In the genomic region with DNA sequence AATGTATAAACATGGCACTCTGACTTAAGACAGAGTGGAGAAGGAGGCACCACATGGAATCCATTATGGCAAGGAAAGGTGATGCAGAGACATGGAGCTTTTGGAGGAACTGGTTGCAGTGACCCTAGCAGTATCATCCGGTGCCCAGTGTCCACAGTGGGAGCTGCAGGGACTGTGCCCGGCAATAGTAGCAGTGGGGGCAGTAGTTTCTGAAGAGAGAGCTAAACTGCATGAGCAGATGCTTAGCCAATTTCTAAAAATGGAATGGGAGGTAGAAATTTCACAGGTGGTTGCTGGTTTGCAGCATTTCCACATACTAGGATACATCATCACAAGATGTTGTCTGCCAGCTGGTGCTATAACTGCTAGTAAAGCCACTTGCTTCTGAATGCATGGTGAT, we compare ENCODE assay signal across 22 cellular contexts. TPM values are rescaled to one million over a fixed set of nuclear protein-coding genes. Genes with fewer than 3 reads are reported as not detected.
DNase-seq lines count a peak whose midpoint lies in the region; ATAC-seq and TF ChIP-seq lines count a peak whose summit lies in the region.
"Had no signal": no experiment of that assay in that cellular context is flagged by ENCODE, and none has a peak within 500 bp of the region (broad histone marks: within the 10 kb centered on the region; RNA-seq: fewer than 3 reads in every experiment).

No MANE protein-coding gene starts in this region.

- intact Hi-C loops in psoas muscle (cut with DNase I): no loop called here

- no peak for TF ChIP-seq EP300 in suprapubic skin (IDR thresholded peaks at IDR 0.05)

- peaks cover 7% of the 10 kb centered on the region for H3K4me1 Mint-ChIP-seq in activated T-helper 17 cell treated with anti-CD3 and anti-CD28 coated beads, Interleukin-2, amount 50 U/mL, for 72 hours

- H3K27ac ChIP-seq in psoas muscle (no peak overlapping the region), suprapubic skin (no peak overlapping the region)
- H3K27ac ChIP-seq: A549, GM23248 had no signal

- ATAC-seq in activated T-helper 17 cell treated with anti-CD3 and anti-CD28 coated beads, Interleukin-2, amount 50 U/mL, for 72 hours (replicated peaks): no peak
- ATAC-seq in psoas muscle: peak; percentile 38 to 76 (median 49)
- ATAC-seq: A549, GM12878 had no signal

- peaks cover 57% of the 10 kb centered on the region for H3K36me3 Mint-ChIP-seq in activated T-helper 17 cell treated with anti-CD3 and anti-CD28 coated beads, Interleukin-2, amount 50 U/mL, for 72 hours (ENCODE audit: low read depth)

- TF ChIP-seq CTCF in psoas muscle (IDR thresholded peaks at IDR 0.05) (no peak), suprapubic skin (IDR thresholded peaks at IDR 0.05) (no peak)

- no peak overlapping the region for H3K4me3 Mint-ChIP-seq in activated T-helper 17 cell treated with anti-CD3 and anti-CD28 coated beads, Interleukin-2, amount 50 U/mL, for 72 hours
- H3K4me3 Mint-ChIP-seq: CD4-positive, alpha-beta memory T cell had no signal

- peak overlapping the region; percentile 2 for H3K27ac Mint-ChIP-seq in activated T-helper 17 cell treated with anti-CD3 and anti-CD28 coated beads, Interleukin-2, amount 50 U/mL, for 72 hours

- no peaks in the 10 kb centered on the region for H3K27me3 ChIP-seq in psoas muscle (ENCODE audit: insufficient read depth in 3 of 3, low read length in 2 of 3)
- H3K27me3 ChIP-seq in suprapubic skin: no peaks in the 10 kb centered on the region

- H3K36me3 ChIP-seq in psoas muscle (ENCODE audit: insufficient read depth in 1 of 2, low read depth in 1 of 2) (peaks cover 0 to 54% of the 10 kb centered on the region in 2 donors), suprapubic skin (peaks cover 33% of the 10 kb centered on the region)

- TF ChIP-seq POLR2A in suprapubic skin (IDR thresholded peaks at IDR 0.05): no peak

- H3K27me3 Mint-ChIP-seq in activated T-helper 17 cell treated with anti-CD3 and anti-CD28 coated beads, Interleukin-2, amount 50 U/mL, for 72 hours: no peaks in the 10 kb centered on the region
- H3K27me3 Mint-ChIP-seq: CD4-positive, alpha-beta memory T cell had no signal

- DNase-seq in NCI-H1694 (lab: John Stamatoyannopoulos, UW) (peak; percentile 7), NCI-H1694 treated with DMSO at 0.1 percent for 48 hours (lab: John Stamatoyannopoulos, UW) (no peak), NCI-H2171 (lab: John Stamatoyannopoulos, UW) (peak; percentile 2), psoas muscle (no peak), kidney tubule cell (ENCODE audit: low spot score) (no peak), AG20443 (ENCODE audit: low spot score) (no peak), suprapubic skin (ENCODE audit: low spot score in 2 of 2) (no peak)
- DNase-seq: 8988T; ACHN; C1 segment of cervical spinal cord; Calu3; CD4-positive, alpha-beta memory T cell; COR-L47; DMS79; EL; GDM1; GM23248; H7; HCEC 1CT had no signal

- no peaks in the 10 kb centered on the region for H3K9me3 ChIP-seq in psoas muscle
- H3K9me3 ChIP-seq in suprapubic skin: no peaks in the 10 kb centered on the region
- H3K9me3 ChIP-seq: A549 had no signal

- H3K9me3 Mint-ChIP-seq in activated T-helper 17 cell treated with anti-CD3 and anti-CD28 coated beads, Interleukin-2, amount 50 U/mL, for 72 hours: no peaks in the 10 kb centered on the region
- H3K9me3 Mint-ChIP-seq: CD4-positive, alpha-beta memory T cell had no signal

- no peaks in the 10 kb centered on the region for H3K4me1 ChIP-seq in psoas muscle
- H3K4me1 ChIP-seq in suprapubic skin: no peaks in the 10 kb centered on the region
- H3K4me1 ChIP-seq: A549 had no signal

- H3K4me3 ChIP-seq in psoas muscle (no peak overlapping the region), suprapubic skin (no peak overlapping the region)
- H3K4me3 ChIP-seq: A549, GM12878, GM23248 had no signal

- 91 to 98% (median 92%) methylated on average over 2 of the region's 2 CpGs for whole genome bisulfite sequencing in psoas muscle, 3 donors
- 97% methylated on average over 2 of the region's 2 CpGs for WGBS in suprapubic skin

RNA-seq across cellular contexts. Expression of a gene that starts 7.8 kb away (rescaled TPM):
- 10 to 100 TPM; 42.6 to 45.6 TPM for total RNA-seq in activated T-helper 17 cell treated with anti-CD3 and anti-CD28 coated beads, Interleukin-2, amount 50 U/mL, for 72 hours
- total RNA-seq in psoas muscle: 10 to 100 TPM; 34.8 to 46.9 (median 41.3) TPM
- 10 to 100 TPM; 30.4 to 69.6 (median 59.2) TPM for polyA plus RNA-seq in psoas muscle
- total RNA-seq in suprapubic skin: 10 to 100 TPM; 46.3 to 57.8 (median 49.7) TPM

Comparison
In these comparisons a context has a peak if more than half of its experiments do, and no peak if none do; other contexts are left out.
1. DNase-seq: peak in NCI-H1694 (single experiment) and NCI-H2171 (single experiment); none in NCI-H1694 treated with DMSO at 0.1 percent for 48 hours (single experiment), psoas muscle (0 of 2), kidney tubule cell (single experiment), AG20443 (single experiment) and suprapubic skin (0 of 2).